In genomic region chr12:49828143-49829091, GRCh38 we compare ENCODE assay signal across 8 cellular contexts. TPM values are rescaled to one million over a fixed set of nuclear protein-coding genes. Genes with fewer than 3 reads are reported as not detected.
DNase-seq lines count a peak whose midpoint lies in the region; ATAC-seq and TF ChIP-seq lines count a peak whose summit lies in the region.

A gene with protein sequence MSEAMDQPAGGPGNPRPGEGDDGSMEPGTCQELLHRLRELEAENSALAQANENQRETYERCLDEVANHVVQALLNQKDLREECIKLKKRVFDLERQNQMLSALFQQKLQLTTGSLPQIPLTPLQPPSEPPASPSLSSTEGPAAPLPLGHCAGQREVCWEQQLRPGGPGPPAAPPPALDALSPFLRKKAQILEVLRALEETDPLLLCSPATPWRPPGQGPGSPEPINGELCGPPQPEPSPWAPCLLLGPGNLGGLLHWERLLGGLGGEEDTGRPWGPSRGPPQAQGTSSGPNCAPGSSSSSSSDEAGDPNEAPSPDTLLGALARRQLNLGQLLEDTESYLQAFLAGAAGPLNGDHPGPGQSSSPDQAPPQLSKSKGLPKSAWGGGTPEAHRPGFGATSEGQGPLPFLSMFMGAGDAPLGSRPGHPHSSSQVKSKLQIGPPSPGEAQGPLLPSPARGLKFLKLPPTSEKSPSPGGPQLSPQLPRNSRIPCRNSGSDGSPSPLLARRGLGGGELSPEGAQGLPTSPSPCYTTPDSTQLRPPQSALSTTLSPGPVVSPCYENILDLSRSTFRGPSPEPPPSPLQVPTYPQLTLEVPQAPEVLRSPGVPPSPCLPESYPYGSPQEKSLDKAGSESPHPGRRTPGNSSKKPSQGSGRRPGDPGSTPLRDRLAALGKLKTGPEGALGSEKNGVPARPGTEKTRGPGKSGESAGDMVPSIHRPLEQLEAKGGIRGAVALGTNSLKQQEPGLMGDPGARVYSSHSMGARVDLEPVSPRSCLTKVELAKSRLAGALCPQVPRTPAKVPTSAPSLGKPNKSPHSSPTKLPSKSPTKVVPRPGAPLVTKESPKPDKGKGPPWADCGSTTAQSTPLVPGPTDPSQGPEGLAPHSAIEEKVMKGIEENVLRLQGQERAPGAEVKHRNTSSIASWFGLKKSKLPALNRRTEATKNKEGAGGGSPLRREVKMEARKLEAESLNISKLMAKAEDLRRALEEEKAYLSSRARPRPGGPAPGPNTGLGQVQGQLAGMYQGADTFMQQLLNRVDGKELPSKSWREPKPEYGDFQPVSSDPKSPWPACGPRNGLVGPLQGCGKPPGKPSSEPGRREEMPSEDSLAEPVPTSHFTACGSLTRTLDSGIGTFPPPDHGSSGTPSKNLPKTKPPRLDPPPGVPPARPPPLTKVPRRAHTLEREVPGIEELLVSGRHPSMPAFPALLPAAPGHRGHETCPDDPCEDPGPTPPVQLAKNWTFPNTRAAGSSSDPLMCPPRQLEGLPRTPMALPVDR (N-terminal part only) (minus strand): TSS chr12:49828413. CDS start chr12:49804044, 24,369 bp downstream.

- peak within 1 kb of the TSS; percentile 70 to 73 for H3K9ac ChIP-seq in colonic mucosa (ENCODE audit: low read depth in 2 of 2, low read length in 2 of 2)

- no peaks in the 10 kb centered on the region for H3K36me3 ChIP-seq in colonic mucosa

- DNase-seq in Ammon's horn (ENCODE audit: low spot score) (peak; percentile 96), GM19238 (ENCODE audit: insufficient read length, low spot score) (peak; percentile 92), NCI-H524 (lab: John Stamatoyannopoulos, UW) (peak; percentile 90 to 92), colonic mucosa (peak; percentile 95), left colon (peak; percentile 97 to 98)
- peak; percentile 95 for DNase-seq in activated CD4-positive, alpha-beta T cell treated with anti-CD3 and anti-CD28 coated beads for 48 hours
- peak; percentile 90 to 92 for DNase-seq in stimulated activated CD4-positive, alpha-beta T cell treated with anti-CD3 and anti-CD28 coated beads, Interleukin-1b, Interleukin-23, amount 100 ng/mL, for 4 hours (ENCODE audit: low read depth in 2 of 2)

- intact Hi-C loops in colonic mucosa (cut with DNase I), result no loop called here
- intact Hi-C loops in left colon (cut with DNase I, micrococcal nuclease), result no loop called here

- no peaks in the 10 kb centered on the region for H3K4me1 ChIP-seq in colonic mucosa

- H3K27me3 ChIP-seq in colonic mucosa, result no peaks in the 10 kb centered on the region

- peak within 1 kb of the TSS; percentile 49 for H3K27ac ChIP-seq in colonic mucosa

- H3K4me3 ChIP-seq in colonic mucosa, result peak within 1 kb of the TSS; percentile 70

- ATAC-seq in HG03442 (IDR thresholded peaks at IDR 0.05; ENCODE audit: unreplicated experiment), result peak; percentile 82
- peak; percentile 98 for ATAC-seq in left colon

- no peak for TF ChIP-seq CTCF in colonic mucosa (IDR thresholded peaks at IDR 0.05)

- H3K9me3 ChIP-seq in colonic mucosa, result no peaks in the 10 kb centered on the region

RNA-seq across cellular contexts. Expression of the gene that starts here (rescaled TPM):
- total RNA-seq in colonic mucosa, result 1 to 10 TPM; 2.4 to 4.1 TPM
- total RNA-seq in left colon, result 1 to 10 TPM; 3.7 to 4.8 TPM

Comparison
In these comparisons a context has a peak if more than half of its experiments do, and no peak if none do; other contexts are left out.
1. Peak in every context shown above with its lines: DNase-seq, ATAC-seq, H3K4me3 ChIP-seq and H3K27ac ChIP-seq.